1 cellular context compared by ENCODE assay signal in the genomic region with DNA sequence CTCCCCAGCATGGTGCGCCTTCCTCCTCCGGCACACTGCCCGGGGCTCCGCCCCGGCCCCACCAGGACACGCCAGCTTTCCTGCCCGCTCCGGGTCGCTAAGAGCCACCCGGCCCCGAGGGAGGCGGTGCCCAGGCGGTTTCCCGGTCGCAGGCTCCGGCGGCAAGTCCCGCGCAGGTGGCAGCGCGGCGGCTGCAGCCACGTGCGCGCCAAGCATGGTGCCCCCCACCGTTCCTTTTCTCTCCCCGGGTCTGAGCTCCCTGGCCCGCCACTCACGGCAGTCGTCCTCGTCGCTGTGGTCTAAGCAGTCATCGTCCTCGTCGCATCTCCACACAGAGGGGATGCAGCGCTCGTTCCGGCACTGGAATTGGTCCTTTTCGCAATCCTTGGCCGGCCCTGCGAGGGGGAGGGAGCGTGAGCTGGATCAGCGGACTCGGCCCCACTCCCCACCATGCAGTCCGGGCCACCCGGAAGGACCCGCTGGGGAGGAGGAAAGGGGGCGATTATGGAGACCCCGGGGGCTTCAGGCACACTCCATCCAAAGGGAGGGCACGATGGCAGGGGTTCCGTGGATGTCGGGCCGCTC.
TF ChIP-seq lines count a peak whose summit lies in the region.

No MANE protein-coding gene starts in this region.

TF ChIP-seq in HepG2, 621 proteins besides CTCF, POLR2A, EP300 and RAD21 (continued from another document and continues in another):
- TF ChIP-seq, protein P1, sequence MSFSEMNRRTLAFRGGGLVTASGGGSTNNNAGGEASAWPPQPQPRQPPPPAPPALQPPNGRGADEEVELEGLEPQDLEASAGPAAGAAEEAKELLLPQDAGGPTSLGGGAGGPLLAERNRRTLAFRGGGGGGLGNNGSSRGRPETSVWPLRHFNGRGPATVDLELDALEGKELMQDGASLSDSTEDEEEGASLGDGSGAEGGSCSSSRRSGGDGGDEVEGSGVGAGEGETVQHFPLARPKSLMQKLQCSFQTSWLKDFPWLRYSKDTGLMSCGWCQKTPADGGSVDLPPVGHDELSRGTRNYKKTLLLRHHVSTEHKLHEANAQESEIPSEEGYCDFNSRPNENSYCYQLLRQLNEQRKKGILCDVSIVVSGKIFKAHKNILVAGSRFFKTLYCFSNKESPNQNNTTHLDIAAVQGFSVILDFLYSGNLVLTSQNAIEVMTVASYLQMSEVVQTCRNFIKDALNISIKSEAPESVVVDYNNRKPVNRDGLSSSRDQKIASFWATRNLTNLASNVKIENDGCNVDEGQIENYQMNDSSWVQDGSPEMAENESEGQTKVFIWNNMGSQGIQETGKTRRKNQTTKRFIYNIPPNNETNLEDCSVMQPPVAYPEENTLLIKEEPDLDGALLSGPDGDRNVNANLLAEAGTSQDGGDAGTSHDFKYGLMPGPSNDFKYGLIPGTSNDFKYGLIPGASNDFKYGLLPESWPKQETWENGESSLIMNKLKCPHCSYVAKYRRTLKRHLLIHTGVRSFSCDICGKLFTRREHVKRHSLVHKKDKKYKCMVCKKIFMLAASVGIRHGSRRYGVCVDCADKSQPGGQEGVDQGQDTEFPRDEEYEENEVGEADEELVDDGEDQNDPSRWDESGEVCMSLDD (CRISPR knock-in tag; IDR thresholded peaks at IDR 0.05; ENCODE audit: borderline replicate concordance): 0 out of 2 replicates have a peak, but pooled peaks have one; percentile 18
- 0 out of 2 replicates have a peak, but pooled peaks have one; percentile 20 for TF ChIP-seq CHCHD3 (CRISPR knock-in tag; IDR thresholded peaks at IDR 0.05)
- no peak for TF ChIP-seq GMEB1 (CRISPR knock-in tag; IDR thresholded peaks at IDR 0.05; ENCODE audit: borderline replicate concordance)
- no peak for TF ChIP-seq NCOA5 (CRISPR knock-in tag; IDR thresholded peaks at IDR 0.05)
- no peak for TF ChIP-seq DDIT3 (CRISPR knock-in tag; IDR thresholded peaks at IDR 0.05)
- TF ChIP-seq DMAP1 (CRISPR knock-in tag; IDR thresholded peaks at IDR 0.05): peak; percentile 57; the same call in 1 of the 2 replicates
- peak; percentile 13 for TF ChIP-seq HNRNPLL (IDR thresholded peaks at IDR 0.05; ENCODE audit: low read depth, low read length, poor library complexity, severe bottlenecking)
- TF ChIP-seq MATR3 (CRISPR knock-in tag; IDR thresholded peaks at IDR 0.05): no peak
- TF ChIP-seq ZNF563 (CRISPR knock-in tag; IDR thresholded peaks at IDR 0.05): no peak; the same call in 1 of the 2 replicates
- no peak for TF ChIP-seq NKX3-1 (CRISPR knock-in tag; IDR thresholded peaks at IDR 0.05)
- TF ChIP-seq MXD4 (CRISPR knock-in tag; IDR thresholded peaks at IDR 0.05): no peak; the same call in none of the 2 replicates
- TF ChIP-seq ZNF879 (CRISPR knock-in tag; IDR thresholded peaks at IDR 0.05): peak; percentile 35; the same call in 1 of the 2 replicates
- TF ChIP-seq, protein P2, sequence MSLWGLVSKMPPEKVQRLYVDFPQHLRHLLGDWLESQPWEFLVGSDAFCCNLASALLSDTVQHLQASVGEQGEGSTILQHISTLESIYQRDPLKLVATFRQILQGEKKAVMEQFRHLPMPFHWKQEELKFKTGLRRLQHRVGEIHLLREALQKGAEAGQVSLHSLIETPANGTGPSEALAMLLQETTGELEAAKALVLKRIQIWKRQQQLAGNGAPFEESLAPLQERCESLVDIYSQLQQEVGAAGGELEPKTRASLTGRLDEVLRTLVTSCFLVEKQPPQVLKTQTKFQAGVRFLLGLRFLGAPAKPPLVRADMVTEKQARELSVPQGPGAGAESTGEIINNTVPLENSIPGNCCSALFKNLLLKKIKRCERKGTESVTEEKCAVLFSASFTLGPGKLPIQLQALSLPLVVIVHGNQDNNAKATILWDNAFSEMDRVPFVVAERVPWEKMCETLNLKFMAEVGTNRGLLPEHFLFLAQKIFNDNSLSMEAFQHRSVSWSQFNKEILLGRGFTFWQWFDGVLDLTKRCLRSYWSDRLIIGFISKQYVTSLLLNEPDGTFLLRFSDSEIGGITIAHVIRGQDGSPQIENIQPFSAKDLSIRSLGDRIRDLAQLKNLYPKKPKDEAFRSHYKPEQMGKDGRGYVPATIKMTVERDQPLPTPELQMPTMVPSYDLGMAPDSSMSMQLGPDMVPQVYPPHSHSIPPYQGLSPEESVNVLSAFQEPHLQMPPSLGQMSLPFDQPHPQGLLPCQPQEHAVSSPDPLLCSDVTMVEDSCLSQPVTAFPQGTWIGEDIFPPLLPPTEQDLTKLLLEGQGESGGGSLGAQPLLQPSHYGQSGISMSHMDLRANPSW (CRISPR knock-in tag; IDR thresholded peaks at IDR 0.05; ENCODE audit: borderline replicate concordance): no peak; the same call in 1 of the 2 replicates
- TF ChIP-seq ZFP62 (CRISPR knock-in tag; IDR thresholded peaks at IDR 0.05): no peak
- no peak for TF ChIP-seq ESRRA (CRISPR knock-in tag; IDR thresholded peaks at IDR 0.05; ENCODE audit: low read depth)
- TF ChIP-seq, protein P3, sequence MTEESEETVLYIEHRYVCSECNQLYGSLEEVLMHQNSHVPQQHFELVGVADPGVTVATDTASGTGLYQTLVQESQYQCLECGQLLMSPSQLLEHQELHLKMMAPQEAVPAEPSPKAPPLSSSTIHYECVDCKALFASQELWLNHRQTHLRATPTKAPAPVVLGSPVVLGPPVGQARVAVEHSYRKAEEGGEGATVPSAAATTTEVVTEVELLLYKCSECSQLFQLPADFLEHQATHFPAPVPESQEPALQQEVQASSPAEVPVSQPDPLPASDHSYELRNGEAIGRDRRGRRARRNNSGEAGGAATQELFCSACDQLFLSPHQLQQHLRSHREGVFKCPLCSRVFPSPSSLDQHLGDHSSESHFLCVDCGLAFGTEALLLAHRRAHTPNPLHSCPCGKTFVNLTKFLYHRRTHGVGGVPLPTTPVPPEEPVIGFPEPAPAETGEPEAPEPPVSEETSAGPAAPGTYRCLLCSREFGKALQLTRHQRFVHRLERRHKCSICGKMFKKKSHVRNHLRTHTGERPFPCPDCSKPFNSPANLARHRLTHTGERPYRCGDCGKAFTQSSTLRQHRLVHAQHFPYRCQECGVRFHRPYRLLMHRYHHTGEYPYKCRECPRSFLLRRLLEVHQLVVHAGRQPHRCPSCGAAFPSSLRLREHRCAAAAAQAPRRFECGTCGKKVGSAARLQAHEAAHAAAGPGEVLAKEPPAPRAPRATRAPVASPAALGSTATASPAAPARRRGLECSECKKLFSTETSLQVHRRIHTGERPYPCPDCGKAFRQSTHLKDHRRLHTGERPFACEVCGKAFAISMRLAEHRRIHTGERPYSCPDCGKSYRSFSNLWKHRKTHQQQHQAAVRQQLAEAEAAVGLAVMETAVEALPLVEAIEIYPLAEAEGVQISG (CRISPR knock-in tag; IDR thresholded peaks at IDR 0.05): no peak
- no peak for TF ChIP-seq ETV5 (CRISPR knock-in tag; IDR thresholded peaks at IDR 0.05; ENCODE audit: borderline replicate concordance)
- TF ChIP-seq, protein P4, sequence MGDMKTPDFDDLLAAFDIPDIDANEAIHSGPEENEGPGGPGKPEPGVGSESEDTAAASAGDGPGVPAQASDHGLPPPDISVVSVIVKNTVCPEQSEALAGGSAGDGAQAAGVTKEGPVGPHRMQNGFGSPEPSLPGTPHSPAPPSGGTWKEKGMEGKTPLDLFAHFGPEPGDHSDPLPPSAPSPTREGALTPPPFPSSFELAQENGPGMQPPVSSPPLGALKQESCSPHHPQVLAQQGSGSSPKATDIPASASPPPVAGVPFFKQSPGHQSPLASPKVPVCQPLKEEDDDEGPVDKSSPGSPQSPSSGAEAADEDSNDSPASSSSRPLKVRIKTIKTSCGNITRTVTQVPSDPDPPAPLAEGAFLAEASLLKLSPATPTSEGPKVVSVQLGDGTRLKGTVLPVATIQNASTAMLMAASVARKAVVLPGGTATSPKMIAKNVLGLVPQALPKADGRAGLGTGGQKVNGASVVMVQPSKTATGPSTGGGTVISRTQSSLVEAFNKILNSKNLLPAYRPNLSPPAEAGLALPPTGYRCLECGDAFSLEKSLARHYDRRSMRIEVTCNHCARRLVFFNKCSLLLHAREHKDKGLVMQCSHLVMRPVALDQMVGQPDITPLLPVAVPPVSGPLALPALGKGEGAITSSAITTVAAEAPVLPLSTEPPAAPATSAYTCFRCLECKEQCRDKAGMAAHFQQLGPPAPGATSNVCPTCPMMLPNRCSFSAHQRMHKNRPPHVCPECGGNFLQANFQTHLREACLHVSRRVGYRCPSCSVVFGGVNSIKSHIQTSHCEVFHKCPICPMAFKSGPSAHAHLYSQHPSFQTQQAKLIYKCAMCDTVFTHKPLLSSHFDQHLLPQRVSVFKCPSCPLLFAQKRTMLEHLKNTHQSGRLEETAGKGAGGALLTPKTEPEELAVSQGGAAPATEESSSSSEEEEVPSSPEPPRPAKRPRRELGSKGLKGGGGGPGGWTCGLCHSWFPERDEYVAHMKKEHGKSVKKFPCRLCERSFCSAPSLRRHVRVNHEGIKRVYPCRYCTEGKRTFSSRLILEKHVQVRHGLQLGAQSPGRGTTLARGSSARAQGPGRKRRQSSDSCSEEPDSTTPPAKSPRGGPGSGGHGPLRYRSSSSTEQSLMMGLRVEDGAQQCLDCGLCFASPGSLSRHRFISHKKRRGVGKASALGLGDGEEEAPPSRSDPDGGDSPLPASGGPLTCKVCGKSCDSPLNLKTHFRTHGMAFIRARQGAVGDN (CRISPR knock-in tag; IDR thresholded peaks at IDR 0.05): peak; percentile 83
- 0 out of 2 replicates have a peak, but pooled peaks have one; percentile 23 for TF ChIP-seq ZSCAN31 (CRISPR knock-in tag; IDR thresholded peaks at IDR 0.05; ENCODE audit: low read depth)
- TF ChIP-seq BRD4 (CRISPR knock-in tag; IDR thresholded peaks at IDR 0.05): peak; percentile 60; the same call in 1 of the 2 replicates
- no peak for TF ChIP-seq NR1H2 (CRISPR knock-in tag; IDR thresholded peaks at IDR 0.05; ENCODE audit: borderline replicate concordance, low read depth)
- peak; percentile 38 for TF ChIP-seq U2AF1 (optimal IDR thresholded peaks at IDR 0.05; ENCODE audit: low read depth, low read length)
- no peak for TF ChIP-seq TGIF2 (CRISPR knock-in tag; IDR thresholded peaks at IDR 0.05)
- 0 out of 2 replicates have a peak, but pooled peaks have one; percentile 39 for TF ChIP-seq ISL2 (CRISPR knock-in tag; IDR thresholded peaks at IDR 0.05)
- no peak for TF ChIP-seq ARNT (IDR thresholded peaks at IDR 0.05)
- no peak for TF ChIP-seq RORA (CRISPR knock-in tag; IDR thresholded peaks at IDR 0.05)
- no peak for TF ChIP-seq CREB1 (IDR thresholded peaks at IDR 0.05)
- no peak for TF ChIP-seq CREB1 (CRISPR knock-in tag; IDR thresholded peaks at IDR 0.05)
- no peak for TF ChIP-seq SMC3 (IDR thresholded peaks at IDR 0.05; ENCODE audit: low read length)
- no peak for TF ChIP-seq FLYWCH1 (CRISPR knock-in tag; IDR thresholded peaks at IDR 0.05)
- TF ChIP-seq ZNF737 (CRISPR knock-in tag; IDR thresholded peaks at IDR 0.05; ENCODE audit: borderline replicate concordance): no peak
- no peak for TF ChIP-seq ZNF7 (CRISPR knock-in tag; IDR thresholded peaks at IDR 0.05)
- TF ChIP-seq CAMTA2 (CRISPR knock-in tag; IDR thresholded peaks at IDR 0.05; ENCODE audit: borderline replicate concordance): no peak
- no peak for TF ChIP-seq NPAS2 (CRISPR knock-in tag; IDR thresholded peaks at IDR 0.05; ENCODE audit: borderline replicate concordance)
- TF ChIP-seq CBFB (CRISPR knock-in tag; IDR thresholded peaks at IDR 0.05): no peak
- no peak for TF ChIP-seq WIZ (CRISPR knock-in tag; IDR thresholded peaks at IDR 0.05)
- peak; percentile 73; the same call in 1 of the 2 replicates for TF ChIP-seq PCBP1 (IDR thresholded peaks at IDR 0.05; ENCODE audit: borderline replicate concordance, low read depth, low read length)
- no peak for TF ChIP-seq ZBTB20 (CRISPR knock-in tag; IDR thresholded peaks at IDR 0.05; ENCODE audit: borderline replicate concordance, low read depth)
- TF ChIP-seq RBFOX2 (IDR thresholded peaks at IDR 0.05; ENCODE audit: low read depth, low read length): peak; percentile 84
- TF ChIP-seq, protein P5, sequence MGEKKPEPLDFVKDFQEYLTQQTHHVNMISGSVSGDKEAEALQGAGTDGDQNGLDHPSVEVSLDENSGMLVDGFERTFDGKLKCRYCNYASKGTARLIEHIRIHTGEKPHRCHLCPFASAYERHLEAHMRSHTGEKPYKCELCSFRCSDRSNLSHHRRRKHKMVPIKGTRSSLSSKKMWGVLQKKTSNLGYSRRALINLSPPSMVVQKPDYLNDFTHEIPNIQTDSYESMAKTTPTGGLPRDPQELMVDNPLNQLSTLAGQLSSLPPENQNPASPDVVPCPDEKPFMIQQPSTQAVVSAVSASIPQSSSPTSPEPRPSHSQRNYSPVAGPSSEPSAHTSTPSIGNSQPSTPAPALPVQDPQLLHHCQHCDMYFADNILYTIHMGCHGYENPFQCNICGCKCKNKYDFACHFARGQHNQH (CRISPR knock-in tag; IDR thresholded peaks at IDR 0.05): no peak
- TF ChIP-seq ZNF768 (CRISPR knock-in tag; IDR thresholded peaks at IDR 0.05): peak; percentile 49; the same call in 1 of the 2 replicates
- 0 out of 2 replicates have a peak, but pooled peaks have one; percentile 37 for TF ChIP-seq TEF (CRISPR knock-in tag; IDR thresholded peaks at IDR 0.05)
- TF ChIP-seq ZNF552 (CRISPR knock-in tag; IDR thresholded peaks at IDR 0.05; ENCODE audit: borderline replicate concordance): no peak
- no peak for TF ChIP-seq HOMEZ (CRISPR knock-in tag; IDR thresholded peaks at IDR 0.05; ENCODE audit: low read depth)
- 0 out of 2 replicates have a peak, but pooled peaks have one; percentile 33 for TF ChIP-seq ZNF350 (CRISPR knock-in tag; IDR thresholded peaks at IDR 0.05; ENCODE audit: borderline replicate concordance, low read depth)
